Comparison of ENCODE assay signal across 26 cellular contexts in genomic region chr21:16438761-16439160, GRCh38.
DNase-seq lines count a peak whose midpoint lies in the region; ATAC-seq and TF ChIP-seq lines count a peak whose summit lies in the region.
"Had no signal": no experiment of that assay in that cellular context is flagged by ENCODE, and none has a peak within 500 bp of the region (broad histone marks: within the 10 kb centered on the region; RNA-seq: fewer than 3 reads in every experiment).

No MANE protein-coding gene starts in this region.

- peaks cover 46% of the 10 kb centered on the region for H3K4me1 Mint-ChIP-seq in osteocyte (ENCODE audit: unreplicated experiment)
- H3K4me1 Mint-ChIP-seq: CD14-positive monocyte; CD4-positive, alpha-beta memory T cell; CD4-positive, CD25-positive, alpha-beta regulatory T cell; CD8-positive, alpha-beta memory T cell had no signal

- TF ChIP-seq CTCF in choroid plexus epithelial cell (conservative IDR thresholded peaks at IDR 0.05; ENCODE audit: low read depth, low read length), result no peak
- no peak for TF ChIP-seq CTCF in osteocyte (IDR thresholded peaks at IDR 0.05)

- DNase-seq in choroid plexus epithelial cell (ENCODE audit: low read depth) (peak; percentile 23), dermis microvascular lymphatic vessel endothelial cell (ENCODE audit: low read depth in 2 of 2) (peak; percentile 89 to 91), lung microvascular endothelial cell (ENCODE audit: low read depth in 2 of 2) (peak; percentile 19 to 92), osteocyte (ENCODE audit: extremely low spot score, unreplicated experiment) (no peak), UCSD-AML1 (lab: John Stamatoyannopoulos, UW; ENCODE audit: unreplicated experiment) (no peak), hippocampal formation (lab: John Stamatoyannopoulos, UW) (no peak), NCI-H748 (lab: John Stamatoyannopoulos, UW; ENCODE audit: unreplicated experiment) (no peak)
- DNase-seq: 8988T; ACHN; BE2C; C1 segment of cervical spinal cord; CD4-positive, alpha-beta memory T cell; CD4-positive, CD25-positive, alpha-beta regulatory T cell; CD8-positive, alpha-beta memory T cell; COR-L47; DMS 273 treated with DMSO at 0.1 percent for 48 hours; DMS153; DMS53; DMS79; DND-41; EL; GDM1 had no signal

- H3K36me3 Mint-ChIP-seq in osteocyte (ENCODE audit: unreplicated experiment), result peaks cover 19% of the 10 kb centered on the region
- H3K36me3 Mint-ChIP-seq: CD14-positive monocyte; CD4-positive, alpha-beta memory T cell; CD4-positive, CD25-positive, alpha-beta regulatory T cell; CD8-positive, alpha-beta memory T cell had no signal

- H3K27ac Mint-ChIP-seq in osteocyte (ENCODE audit: unreplicated experiment), result peak overlapping the region; percentile 10
- H3K27ac Mint-ChIP-seq: CD14-positive monocyte; CD4-positive, alpha-beta memory T cell; CD4-positive, CD25-positive, alpha-beta regulatory T cell; CD8-positive, alpha-beta memory T cell had no signal

- no peak for ATAC-seq in HG03469 (IDR thresholded peaks at IDR 0.05; ENCODE audit: unreplicated experiment)
- ATAC-seq: GM12878 had no signal

- no peak overlapping the region for H3K4me3 ChIP-seq in choroid plexus epithelial cell (ENCODE audit: low read depth, low read length)
- H3K4me3 ChIP-seq: BLaER1, GM12878 had no signal

- H3K27me3 Mint-ChIP-seq in osteocyte (ENCODE audit: unreplicated experiment), result no peaks in the 10 kb centered on the region
- H3K27me3 Mint-ChIP-seq: CD4-positive, alpha-beta memory T cell; CD4-positive, CD25-positive, alpha-beta regulatory T cell; CD8-positive, alpha-beta memory T cell had no signal

- H3K9me3 Mint-ChIP-seq in osteocyte (ENCODE audit: unreplicated experiment), result no peaks in the 10 kb centered on the region

- H3K4me3 Mint-ChIP-seq in osteocyte (ENCODE audit: unreplicated experiment), result no peak overlapping the region
- H3K4me3 Mint-ChIP-seq: CD14-positive monocyte; CD4-positive, alpha-beta memory T cell; CD4-positive, CD25-positive, alpha-beta regulatory T cell; CD8-positive, alpha-beta memory T cell had no signal

Comparison
In these comparisons a context has a peak if more than half of its experiments do, and no peak if none do; other contexts are left out.
1. DNase-seq: peak in choroid plexus epithelial cell (single experiment), dermis microvascular lymphatic vessel endothelial cell (2 of 2) and lung microvascular endothelial cell (2 of 2); none in osteocyte (single experiment), UCSD-AML1 (single experiment), hippocampal formation (0 of 2) and NCI-H748 (single experiment).